ENCODE assay signal across 24 cellular contexts in genomic region chr17:8075574-8076342, GRCh38. TPM values are rescaled to one million over a fixed set of nuclear protein-coding genes. Genes with fewer than 3 reads are reported as not detected.
"Had no signal": no experiment of that assay in that cellular context is flagged by ENCODE, and none has a peak within 500 bp of the region (broad histone marks: within the 10 kb centered on the region; RNA-seq: fewer than 3 reads in every experiment).

No MANE protein-coding gene starts in this region.

- DNase-seq: activated CD4-positive, alpha-beta memory T cell treated with anti-CD3 and anti-CD28 coated beads for 36 hours; activated CD4-positive, alpha-beta T cell treated with anti-CD3 and anti-CD28 coated beads, Interleukin-2, amount 10 ng/mL, durations not matched to agents 7 days and 5 days; activated CD4-positive, CD25-positive, alpha-beta regulatory T cell; activated CD8-positive, alpha-beta memory T cell treated with anti-CD3 and anti-CD28 coated beads for 24 hours; activated effector memory CD4-positive, alpha-beta T cell treated with anti-CD3 and anti-CD28 coated beads, Interleukin-2, amount 50 U/mL, for 16 hours; activated naive CD4-positive, alpha-beta T cell treated with Interleukin-2 at 50 U/mL for 16 hours; activated T-cell treated with anti-CD3 and anti-CD28 coated beads, Interleukin-2, amount 50 U/mL, for 4 hours; amygdala; brain microvascular endothelial cell; Kasumi-1; KBM-7; NCI-H1105 treated with DMSO at 0.1 percent for 48 hours; NCI-H1436 treated with DMSO at 0.1 percent for 48 hours; NCI-H187 treated with DMSO at 0.1 percent for 48 hours; NCI-H2081 treated with DMSO at 0.1 percent for 48 hours; NCI-H446; NCI-H524; T-cell had no signal

- H3K27ac Mint-ChIP-seq: activated CD4-positive, alpha-beta memory T cell treated with anti-CD3 and anti-CD28 coated beads for 36 hours; activated CD4-positive, alpha-beta T cell treated with anti-CD3 and anti-CD28 coated beads, Interleukin-2, amount 10 ng/mL, durations not matched to agents 7 days and 5 days; activated naive CD4-positive, alpha-beta T cell treated with anti-CD3 and anti-CD28 coated beads, Interleukin-2, amount 50 U/mL, for 72 hours; T-cell had no signal

- H3K4me3 ChIP-seq: cardiac muscle cell, SK-N-MC had no signal

- FAIRE-seq: RCC 7860 had no signal

- ATAC-seq: activated naive CD4-positive, alpha-beta T cell treated with anti-CD3 and anti-CD28 coated beads, Interleukin-2, amount 50 U/mL, for 72 hours; activated T-cell treated with anti-CD3 and anti-CD28 coated beads, Interleukin-2, amount 50 U/mL, for 4 hours; T-cell had no signal

- H3K27ac ChIP-seq: brain microvascular endothelial cell, cardiac muscle cell, SK-N-MC, VCaP had no signal

- H3K4me3 Mint-ChIP-seq: activated CD4-positive, alpha-beta memory T cell treated with anti-CD3 and anti-CD28 coated beads for 36 hours; activated CD4-positive, alpha-beta T cell treated with anti-CD3 and anti-CD28 coated beads, Interleukin-2, amount 10 ng/mL, durations not matched to agents 7 days and 5 days; activated T-cell treated with anti-CD3 and anti-CD28 coated beads, Interleukin-2, amount 50 U/mL, for 4 hours had no signal

- H3K9me3 Mint-ChIP-seq: activated CD4-positive, alpha-beta memory T cell treated with anti-CD3 and anti-CD28 coated beads for 36 hours; activated CD4-positive, alpha-beta T cell treated with anti-CD3 and anti-CD28 coated beads, Interleukin-2, amount 10 ng/mL, durations not matched to agents 7 days and 5 days; activated naive CD4-positive, alpha-beta T cell treated with anti-CD3 and anti-CD28 coated beads, Interleukin-2, amount 50 U/mL, for 72 hours; activated T-cell treated with anti-CD3 and anti-CD28 coated beads, Interleukin-2, amount 50 U/mL, for 4 hours; T-cell had no signal

- H3K36me3 Mint-ChIP-seq: activated naive CD4-positive, alpha-beta T cell treated with anti-CD3 and anti-CD28 coated beads, Interleukin-2, amount 50 U/mL, for 72 hours; T-cell had no signal

- H3K36me3 ChIP-seq: brain microvascular endothelial cell, cardiac muscle cell had no signal

RNA-seq across cellular contexts. Expression of gene ALOX12B, which starts 11.8 kb away (rescaled TPM):
- total RNA-seq: T-helper 2 cell treated with Interferon-gamma antibody and Interleukin-4, amounts not matched to agents 100 ng/mL and 5 ng/mL, for 36 hours had no signal

RNA-seq across cellular contexts. Expression of gene ALOX15B, which starts 36.9 kb away (rescaled TPM):
- total RNA-seq: activated CD4-positive, alpha-beta memory T cell treated with anti-CD3 and anti-CD28 coated beads for 36 hours; activated CD4-positive, alpha-beta T cell treated with anti-CD3 and anti-CD28 coated beads, Interleukin-2, amount 10 ng/mL, durations not matched to agents 7 days and 5 days; activated naive CD4-positive, alpha-beta T cell treated with anti-CD3 and anti-CD28 coated beads, Interleukin-2, amount 50 U/mL, for 72 hours; T-helper 2 cell treated with Interferon-gamma antibody and Interleukin-4, amounts not matched to agents 100 ng/mL and 5 ng/mL, for 36 hours had no signal

RNA-seq across cellular contexts. Expression of gene ALOXE3, which starts 42.6 kb away (rescaled TPM):
- total RNA-seq: activated CD4-positive, alpha-beta T cell treated with anti-CD3 and anti-CD28 coated beads, Interleukin-2, amount 10 ng/mL, durations not matched to agents 7 days and 5 days; activated T-cell treated with anti-CD3 and anti-CD28 coated beads, Interleukin-2, amount 50 U/mL, for 4 hours; cardiac muscle cell; T-helper 2 cell treated with Interferon-gamma antibody and Interleukin-4, amounts not matched to agents 100 ng/mL and 5 ng/mL, for 36 hours had no signal
